Comparison of ENCODE assay signal across 1 cellular context in genomic region chr2:102142829-102143449, GRCh38.
TF ChIP-seq lines count a peak whose summit lies in the region.

No MANE protein-coding gene starts in this region.

TF ChIP-seq in HepG2, 621 proteins besides CTCF, POLR2A, EP300 and RAD21 (continued from another document and continues in another):
- TF ChIP-seq ZNF142 (CRISPR knock-in tag; IDR thresholded peaks at IDR 0.05) (peak; percentile 83; the same call in 1 of the 2 replicates), IRX3 (CRISPR knock-in tag; IDR thresholded peaks at IDR 0.05; ENCODE audit: borderline replicate concordance, low read depth) (no peak; the same call in 1 of the 2 replicates), ZNF674 (CRISPR knock-in tag; IDR thresholded peaks at IDR 0.05; ENCODE audit: low read depth) (no peak), ZNF10 (CRISPR knock-in tag; IDR thresholded peaks at IDR 0.05; ENCODE audit: borderline replicate concordance, low read depth) (no peak), ZBTB7A (CRISPR knock-in tag; IDR thresholded peaks at IDR 0.05) (0 out of 2 replicates have a peak, but pooled peaks have one; percentile 15), MTF2 (CRISPR knock-in tag; IDR thresholded peaks at IDR 0.05; ENCODE audit: borderline replicate concordance) (peak; percentile 60; the same call in 1 of the 2 replicates), RBM22 (optimal IDR thresholded peaks at IDR 0.05; ENCODE audit: low read length) (peak; percentile 23), HOXA7 (CRISPR knock-in tag; IDR thresholded peaks at IDR 0.05) (no peak), HOXD1 (CRISPR knock-in tag; IDR thresholded peaks at IDR 0.05) (0 out of 2 replicates have a peak, but pooled peaks have one; percentile 53), FOXC1 (CRISPR knock-in tag; IDR thresholded peaks at IDR 0.05; ENCODE audit: borderline replicate concordance) (no peak; the same call in none of the 2 replicates), ZNF33B (CRISPR knock-in tag; IDR thresholded peaks at IDR 0.05) (no peak), ZFYVE20 (CRISPR knock-in tag; IDR thresholded peaks at IDR 0.05; ENCODE audit: borderline replicate concordance, low read depth) (no peak), SMAD9 (CRISPR knock-in tag; IDR thresholded peaks at IDR 0.05) (no peak), ZNF205 (CRISPR knock-in tag; IDR thresholded peaks at IDR 0.05) (no peak), ZNF354B (CRISPR knock-in tag; IDR thresholded peaks at IDR 0.05) (no peak), ZSCAN31 (CRISPR knock-in tag; IDR thresholded peaks at IDR 0.05; ENCODE audit: low read depth) (peak; percentile 70), PRDM10 (CRISPR knock-in tag; IDR thresholded peaks at IDR 0.05; ENCODE audit: low read depth) (no peak; the same call in 1 of the 2 replicates), CBX2 (IDR thresholded peaks at IDR 0.05; ENCODE audit: low read depth, low read length) (no peak), CBX2 (CRISPR knock-in tag; IDR thresholded peaks at IDR 0.05; ENCODE audit: low read depth) (no peak), ZNF597 (CRISPR knock-in tag; IDR thresholded peaks at IDR 0.05) (no peak), AGO2 (optimal IDR thresholded peaks at IDR 0.05; ENCODE audit: low read depth, low read length) (peak; percentile 92), CHD4 (IDR thresholded peaks at IDR 0.05; ENCODE audit: borderline replicate concordance, low read length) (no peak), SP1 (IDR thresholded peaks at IDR 0.05) (no peak), SP1 (CRISPR knock-in tag; IDR thresholded peaks at IDR 0.05) (no peak), CEBPG (CRISPR knock-in tag; IDR thresholded peaks at IDR 0.05) (peak; percentile 59), ZNF644 (CRISPR knock-in tag; IDR thresholded peaks at IDR 0.05; ENCODE audit: low read depth) (no peak), ZNF234 (CRISPR knock-in tag; conservative IDR thresholded peaks at IDR 0.05) (no peak), ZNF225 (CRISPR knock-in tag; IDR thresholded peaks at IDR 0.05) (no peak), ZNF710 (CRISPR knock-in tag; IDR thresholded peaks at IDR 0.05; ENCODE audit: borderline replicate concordance) (no peak), DPF2 (CRISPR knock-in tag; IDR thresholded peaks at IDR 0.05; ENCODE audit: borderline replicate concordance, low read depth) (no peak), TFE3 (CRISPR knock-in tag; IDR thresholded peaks at IDR 0.05) (no peak), ATRX (CRISPR knock-in tag; IDR thresholded peaks at IDR 0.05; ENCODE audit: borderline replicate concordance) (no peak), RFX5 (IDR thresholded peaks at IDR 0.05; ENCODE audit: low read depth, low read length) (no peak), ZFP90 (CRISPR knock-in tag; IDR thresholded peaks at IDR 0.05; ENCODE audit: borderline replicate concordance) (no peak), ZNF879 (CRISPR knock-in tag; IDR thresholded peaks at IDR 0.05) (no peak), ISX (CRISPR knock-in tag; conservative IDR thresholded peaks at IDR 0.05) (no peak), ZNF383 (CRISPR knock-in tag; IDR thresholded peaks at IDR 0.05; ENCODE audit: borderline replicate concordance) (no peak), ZNF160 (CRISPR knock-in tag; IDR thresholded peaks at IDR 0.05) (no peak; the same call in 1 of the 2 replicates), ZNF30 (CRISPR knock-in tag; IDR thresholded peaks at IDR 0.05) (no peak), ZNF776 (CRISPR knock-in tag; IDR thresholded peaks at IDR 0.05) (peak; percentile 35; the same call in 1 of the 2 replicates), HOXA9 (CRISPR knock-in tag; IDR thresholded peaks at IDR 0.05; ENCODE audit: borderline replicate concordance) (no peak), ZBTB33 (CRISPR knock-in tag; IDR thresholded peaks at IDR 0.05) (no peak), ARNTL (CRISPR knock-in tag; IDR thresholded peaks at IDR 0.05) (peak; percentile 4; the same call in 1 of the 2 replicates)
- TF ChIP-seq, protein P1, sequence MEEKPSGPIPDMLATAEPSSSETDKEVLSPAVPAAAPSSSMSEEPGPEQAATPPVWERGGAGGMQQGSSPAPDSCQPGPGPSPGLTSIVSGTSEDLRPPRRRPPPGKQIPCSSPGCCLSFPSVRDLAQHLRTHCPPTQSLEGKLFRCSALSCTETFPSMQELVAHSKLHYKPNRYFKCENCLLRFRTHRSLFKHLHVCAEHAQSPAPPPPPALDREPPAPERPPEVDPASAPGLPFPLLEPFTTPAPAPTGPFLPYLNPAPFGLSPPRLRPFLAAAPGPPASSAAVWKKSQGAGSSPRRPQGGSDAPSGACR (CRISPR knock-in tag; IDR thresholded peaks at IDR 0.05), result peak; percentile 12; the same call in 1 of the 2 replicates
- TF ChIP-seq, protein P2, sequence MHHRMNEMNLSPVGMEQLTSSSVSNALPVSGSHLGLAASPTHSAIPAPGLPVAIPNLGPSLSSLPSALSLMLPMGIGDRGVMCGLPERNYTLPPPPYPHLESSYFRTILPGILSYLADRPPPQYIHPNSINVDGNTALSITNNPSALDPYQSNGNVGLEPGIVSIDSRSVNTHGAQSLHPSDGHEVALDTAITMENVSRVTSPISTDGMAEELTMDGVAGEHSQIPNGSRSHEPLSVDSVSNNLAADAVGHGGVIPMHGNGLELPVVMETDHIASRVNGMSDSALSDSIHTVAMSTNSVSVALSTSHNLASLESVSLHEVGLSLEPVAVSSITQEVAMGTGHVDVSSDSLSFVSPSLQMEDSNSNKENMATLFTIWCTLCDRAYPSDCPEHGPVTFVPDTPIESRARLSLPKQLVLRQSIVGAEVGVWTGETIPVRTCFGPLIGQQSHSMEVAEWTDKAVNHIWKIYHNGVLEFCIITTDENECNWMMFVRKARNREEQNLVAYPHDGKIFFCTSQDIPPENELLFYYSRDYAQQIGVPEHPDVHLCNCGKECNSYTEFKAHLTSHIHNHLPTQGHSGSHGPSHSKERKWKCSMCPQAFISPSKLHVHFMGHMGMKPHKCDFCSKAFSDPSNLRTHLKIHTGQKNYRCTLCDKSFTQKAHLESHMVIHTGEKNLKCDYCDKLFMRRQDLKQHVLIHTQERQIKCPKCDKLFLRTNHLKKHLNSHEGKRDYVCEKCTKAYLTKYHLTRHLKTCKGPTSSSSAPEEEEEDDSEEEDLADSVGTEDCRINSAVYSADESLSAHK (CRISPR knock-in tag; IDR thresholded peaks at IDR 0.05; ENCODE audit: borderline replicate concordance), result no peak; the same call in 1 of the 2 replicates
